In the genomic region with DNA sequence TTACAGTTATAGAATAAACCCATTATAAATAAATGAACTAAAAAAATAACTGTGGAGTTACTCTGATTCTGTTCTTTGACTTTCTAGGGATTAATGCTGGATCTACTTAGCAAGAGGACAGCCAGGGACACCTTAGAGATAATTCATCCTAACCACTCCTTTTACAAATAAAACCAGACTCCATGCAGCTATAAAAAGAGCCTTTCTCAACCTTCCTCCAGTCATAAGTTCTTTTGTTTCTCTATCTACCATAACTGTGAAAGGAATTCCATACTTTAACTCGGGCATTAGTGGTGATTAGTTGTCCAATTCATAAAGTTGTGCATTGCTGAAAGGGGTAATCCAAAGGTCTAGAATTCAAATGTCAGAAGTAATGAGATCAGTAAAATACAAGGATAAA, we compare ENCODE assay signal across 38 cellular contexts.
"Had no signal": no experiment of that assay in that cellular context is flagged by ENCODE, and none has a peak within 500 bp of the region (broad histone marks: within the 10 kb centered on the region; RNA-seq: fewer than 3 reads in every experiment).

No MANE protein-coding gene starts in this region.

- H3K36me3 Mint-ChIP-seq: activated naive CD4-positive, alpha-beta T cell treated with anti-CD3 and anti-CD28 coated beads, Interleukin-2, amount 10 ng/mL, durations not matched to agents 7 days and 5 days; activated naive CD4-positive, alpha-beta T cell treated with anti-CD3 and anti-CD28 coated beads, Interleukin-2, amount 50 U/mL, for 24 hours; activated naive CD4-positive, alpha-beta T cell treated with anti-CD3 and anti-CD28 coated beads, Interleukin-2, amount 50 U/mL, for 72 hours; activated naive CD8-positive, alpha-beta T cell; activated naive CD8-positive, alpha-beta T cell treated with anti-CD3 and anti-CD28 coated beads for 36 hours; activated naive CD8-positive, alpha-beta T cell treated with anti-CD3 and anti-CD28 coated beads, Interleukin-2, amount 10 ng/mL, durations not matched to agents 7 days and 5 days; brain had no signal

- H3K4me3 ChIP-seq: adrenal gland, ascending aorta, body of pancreas, breast epithelium, cardiac muscle cell had no signal

- ATAC-seq: activated naive CD4-positive, alpha-beta T cell treated with anti-CD3 and anti-CD28 coated beads, Interleukin-2, amount 50 U/mL, for 72 hours; activated naive CD8-positive, alpha-beta T cell treated with anti-CD3 and anti-CD28 coated beads, Interleukin-2, amount 50 U/mL, for 24 hours; activated T-cell treated with anti-CD3 and anti-CD28 coated beads, Interleukin-2, amount 50 U/mL, for 4 hours; activated T-cell treated with anti-CD3 and anti-CD28 coated beads, Interleukin-2, amount 50 U/mL, for 72 hours; activated T-helper 17 cell treated with anti-CD3 and anti-CD28 coated beads, Interleukin-2, amount 50 U/mL, for 72 hours; body of pancreas had no signal

- H3K9me3 ChIP-seq: adrenal gland, ascending aorta, body of pancreas, breast epithelium had no signal

- DNase-seq: activated effector memory CD4-positive, alpha-beta T cell treated with anti-CD3 and anti-CD28 coated beads, Interleukin-2, amount 50 U/mL, for 16 hours; activated effector memory CD4-positive, alpha-beta T cell treated with Interleukin-2 at 50 U/mL for 16 hours; activated gamma-delta T cell; activated gamma-delta T cell treated with Interleukin-2 at 50 U/mL for 16 hours; activated naive CD4-positive, alpha-beta T cell; activated naive CD4-positive, alpha-beta T cell treated with anti-CD3 and anti-CD28 coated beads for 36 hours; activated naive CD4-positive, alpha-beta T cell treated with anti-CD3 and anti-CD28 coated beads, Interleukin-2, amount 10 ng/mL, durations not matched to agents 7 days and 5 days; activated naive CD4-positive, alpha-beta T cell treated with anti-CD3 and anti-CD28 coated beads, Interleukin-2, amount 50 U/mL, for 16 hours; activated naive CD4-positive, alpha-beta T cell treated with Interleukin-2 at 50 U/mL for 16 hours; activated naive CD8-positive, alpha-beta T cell treated with anti-CD3 and anti-CD28 coated beads for 36 hours; activated naive CD8-positive, alpha-beta T cell treated with anti-CD3 and anti-CD28 coated beads, Interleukin-2, amount 10 ng/mL, durations not matched to agents 7 days and 5 days; activated naive CD8-positive, alpha-beta T cell treated with anti-CD3 and anti-CD28 coated beads, Interleukin-2, amount 50 U/mL, for 24 hours; activated T-cell treated with anti-CD3 and anti-CD28 coated beads, Interleukin-2, amount 50 U/mL, for 1 hour; activated T-cell treated with anti-CD3 and anti-CD28 coated beads, Interleukin-2, amount 50 U/mL, for 24 hours; activated T-cell treated with anti-CD3 and anti-CD28 coated beads, Interleukin-2, amount 50 U/mL, for 4 hours; activated T-cell treated with anti-CD3 and anti-CD28 coated beads, Interleukin-2, amount 50 U/mL, for 48 hours; activated T-cell treated with anti-CD3 and anti-CD28 coated beads, Interleukin-2, amount 50 U/mL, for 72 hours; adrenal gland; amniotic stem cell; amygdala; anterior cingulate cortex; aorta; body of pancreas; brain microvascular endothelial cell; caudate nucleus; central memory CD4-positive, alpha-beta T cell; cerebellar nuclear complex had no signal

- H3K27me3 ChIP-seq: adrenal gland, ascending aorta, body of pancreas, brain microvascular endothelial cell, breast epithelium, cardiac muscle cell had no signal

- H3K27ac ChIP-seq: adrenal gland, ascending aorta, body of pancreas, brain microvascular endothelial cell, breast epithelium, cardiac muscle cell had no signal

- H3K4me1 Mint-ChIP-seq: activated naive CD4-positive, alpha-beta T cell treated with anti-CD3 and anti-CD28 coated beads, Interleukin-2, amount 10 ng/mL, durations not matched to agents 7 days and 5 days; activated naive CD4-positive, alpha-beta T cell treated with anti-CD3 and anti-CD28 coated beads, Interleukin-2, amount 50 U/mL, for 24 hours; activated naive CD8-positive, alpha-beta T cell treated with anti-CD3 and anti-CD28 coated beads for 36 hours; activated naive CD8-positive, alpha-beta T cell treated with anti-CD3 and anti-CD28 coated beads, Interleukin-2, amount 10 ng/mL, durations not matched to agents 7 days and 5 days; activated naive CD8-positive, alpha-beta T cell treated with anti-CD3 and anti-CD28 coated beads, Interleukin-2, amount 50 U/mL, for 24 hours; activated T-helper 17 cell treated with anti-CD3 and anti-CD28 coated beads, Interleukin-2, amount 50 U/mL, for 72 hours; central memory CD8-positive, alpha-beta T cell had no signal

- H3K27ac Mint-ChIP-seq: activated naive CD4-positive, alpha-beta T cell treated with anti-CD3 and anti-CD28 coated beads for 36 hours; activated naive CD4-positive, alpha-beta T cell treated with anti-CD3 and anti-CD28 coated beads, Interleukin-2, amount 10 ng/mL, durations not matched to agents 7 days and 5 days; activated naive CD4-positive, alpha-beta T cell treated with anti-CD3 and anti-CD28 coated beads, Interleukin-2, amount 50 U/mL, for 24 hours; activated naive CD4-positive, alpha-beta T cell treated with anti-CD3 and anti-CD28 coated beads, Interleukin-2, amount 50 U/mL, for 72 hours; activated naive CD8-positive, alpha-beta T cell; activated naive CD8-positive, alpha-beta T cell treated with anti-CD3 and anti-CD28 coated beads for 36 hours; activated naive CD8-positive, alpha-beta T cell treated with anti-CD3 and anti-CD28 coated beads, Interleukin-2, amount 10 ng/mL, durations not matched to agents 7 days and 5 days; activated naive CD8-positive, alpha-beta T cell treated with anti-CD3 and anti-CD28 coated beads, Interleukin-2, amount 50 U/mL, for 24 hours; activated T-cell treated with anti-CD3 and anti-CD28 coated beads, Interleukin-2, amount 50 U/mL, for 24 hours; activated T-cell treated with anti-CD3 and anti-CD28 coated beads, Interleukin-2, amount 50 U/mL, for 72 hours; activated T-helper 1 cell treated with anti-CD3 and anti-CD28 coated beads, Interleukin-12 subunit alpha, Interleukin-12 subunit beta, Interleukin-2, Interleukin-4 antibody, amounts not matched to agents 30 ng/mL and 10 ng/mL and 1 ng/mL, durations not matched to agents 14 hours and 24 hours and 36 hours; activated T-helper 17 cell treated with anti-CD3 and anti-CD28 coated beads, Interleukin-2, amount 50 U/mL, for 72 hours; activated T-helper 2 cell treated with anti-CD3 and anti-CD28 coated beads, Interferon-gamma antibody, Interleukin-2, Interleukin-4, amounts not matched to agents 10 μg/mL and 5 μg/mL and 100 μg/mL, durations not matched to agents 14 hours and 24 hours and 36 hours; brain had no signal

- H3K4me1 ChIP-seq: adrenal gland, ascending aorta, body of pancreas, breast epithelium had no signal

- H3K36me3 ChIP-seq: adrenal gland, ascending aorta, brain microvascular endothelial cell, breast epithelium, cardiac muscle cell had no signal

- H3K27me3 Mint-ChIP-seq: activated naive CD4-positive, alpha-beta T cell treated with anti-CD3 and anti-CD28 coated beads, Interleukin-2, amount 10 ng/mL, durations not matched to agents 7 days and 5 days; activated naive CD4-positive, alpha-beta T cell treated with anti-CD3 and anti-CD28 coated beads, Interleukin-2, amount 50 U/mL, for 24 hours; activated naive CD8-positive, alpha-beta T cell; activated naive CD8-positive, alpha-beta T cell treated with anti-CD3 and anti-CD28 coated beads for 36 hours; activated naive CD8-positive, alpha-beta T cell treated with anti-CD3 and anti-CD28 coated beads, Interleukin-2, amount 10 ng/mL, durations not matched to agents 7 days and 5 days; activated naive CD8-positive, alpha-beta T cell treated with anti-CD3 and anti-CD28 coated beads, Interleukin-2, amount 50 U/mL, for 24 hours; activated T-cell treated with anti-CD3 and anti-CD28 coated beads, Interleukin-2, amount 50 U/mL, for 24 hours; activated T-helper 17 cell treated with anti-CD3 and anti-CD28 coated beads, Interleukin-2, amount 50 U/mL, for 72 hours; central memory CD8-positive, alpha-beta T cell had no signal

- H3K4me3 Mint-ChIP-seq: activated naive CD4-positive, alpha-beta T cell treated with anti-CD3 and anti-CD28 coated beads for 36 hours; activated naive CD4-positive, alpha-beta T cell treated with anti-CD3 and anti-CD28 coated beads, Interleukin-2, amount 10 ng/mL, durations not matched to agents 7 days and 5 days; activated naive CD4-positive, alpha-beta T cell treated with anti-CD3 and anti-CD28 coated beads, Interleukin-2, amount 50 U/mL, for 24 hours; activated naive CD8-positive, alpha-beta T cell; activated naive CD8-positive, alpha-beta T cell treated with anti-CD3 and anti-CD28 coated beads for 36 hours; activated naive CD8-positive, alpha-beta T cell treated with anti-CD3 and anti-CD28 coated beads, Interleukin-2, amount 10 ng/mL, durations not matched to agents 7 days and 5 days; activated naive CD8-positive, alpha-beta T cell treated with anti-CD3 and anti-CD28 coated beads, Interleukin-2, amount 50 U/mL, for 24 hours; activated T-cell treated with anti-CD3 and anti-CD28 coated beads, Interleukin-2, amount 50 U/mL, for 24 hours; activated T-cell treated with anti-CD3 and anti-CD28 coated beads, Interleukin-2, amount 50 U/mL, for 4 hours; activated T-cell treated with anti-CD3 and anti-CD28 coated beads, Interleukin-2, amount 50 U/mL, for 72 hours; activated T-helper 1 cell treated with anti-CD3 and anti-CD28 coated beads, Interleukin-12 subunit alpha, Interleukin-12 subunit beta, Interleukin-2, Interleukin-4 antibody, amounts not matched to agents 30 ng/mL and 10 ng/mL and 1 ng/mL, durations not matched to agents 14 hours and 24 hours and 36 hours; activated T-helper 17 cell treated with anti-CD3 and anti-CD28 coated beads, Interleukin-2, amount 50 U/mL, for 72 hours; brain; central memory CD8-positive, alpha-beta T cell had no signal

- H3K9me3 Mint-ChIP-seq: activated naive CD4-positive, alpha-beta T cell treated with anti-CD3 and anti-CD28 coated beads for 36 hours; activated naive CD4-positive, alpha-beta T cell treated with anti-CD3 and anti-CD28 coated beads, Interleukin-2, amount 10 ng/mL, durations not matched to agents 7 days and 5 days; activated naive CD4-positive, alpha-beta T cell treated with anti-CD3 and anti-CD28 coated beads, Interleukin-2, amount 50 U/mL, for 24 hours; activated naive CD8-positive, alpha-beta T cell treated with anti-CD3 and anti-CD28 coated beads, Interleukin-2, amount 10 ng/mL, durations not matched to agents 7 days and 5 days; activated T-helper 1 cell treated with anti-CD3 and anti-CD28 coated beads, Interleukin-12 subunit alpha, Interleukin-12 subunit beta, Interleukin-2, Interleukin-4 antibody, amounts not matched to agents 30 ng/mL and 10 ng/mL and 1 ng/mL, durations not matched to agents 14 hours and 24 hours and 36 hours; brain had no signal
